In the genomic region with DNA sequence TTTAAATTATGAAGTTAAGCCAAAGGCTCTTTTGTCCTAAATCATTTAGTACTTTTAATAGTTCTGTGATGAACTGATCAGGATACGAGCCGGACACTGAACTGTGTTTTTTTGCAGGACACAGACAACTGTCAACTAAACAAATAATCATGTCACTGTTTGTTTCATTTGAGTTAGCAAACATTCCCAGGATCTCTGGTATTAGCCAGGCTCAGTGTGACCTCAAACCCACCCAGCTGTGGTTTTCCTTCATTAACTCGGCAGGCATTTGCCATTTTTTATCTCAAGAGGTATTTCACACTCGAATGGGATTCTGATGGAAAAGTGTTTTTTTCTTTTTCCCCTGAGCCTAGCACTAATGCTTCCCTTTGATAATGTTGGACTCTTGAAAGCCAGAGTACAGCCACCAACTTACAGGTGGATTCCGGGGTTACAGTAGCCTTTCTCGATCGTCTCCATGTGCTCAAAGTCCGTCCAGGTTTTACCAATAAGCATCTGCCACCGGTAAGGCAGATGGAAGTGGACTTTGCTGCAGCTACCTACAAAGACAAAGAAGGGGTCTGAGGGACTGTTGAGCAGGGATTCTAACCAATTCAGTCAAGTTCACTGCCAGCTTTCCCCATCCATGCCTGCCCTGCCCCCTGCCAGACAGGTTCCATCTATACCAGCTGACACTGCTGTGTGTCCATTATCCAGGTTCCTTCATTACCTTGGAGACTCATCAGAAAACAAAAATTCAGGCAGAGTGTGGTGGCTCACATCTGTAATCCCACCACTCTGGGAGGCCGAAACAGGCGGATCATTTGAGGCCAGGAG, we compare ENCODE assay signal across 1 cellular context.
TF ChIP-seq lines count a peak whose summit lies in the region.

No MANE protein-coding gene starts in this region.

TF ChIP-seq in WTC11, 78 proteins besides CTCF, POLR2A, EP300 and RAD21 (continued from another document):
- TF ChIP-seq, protein P1, sequence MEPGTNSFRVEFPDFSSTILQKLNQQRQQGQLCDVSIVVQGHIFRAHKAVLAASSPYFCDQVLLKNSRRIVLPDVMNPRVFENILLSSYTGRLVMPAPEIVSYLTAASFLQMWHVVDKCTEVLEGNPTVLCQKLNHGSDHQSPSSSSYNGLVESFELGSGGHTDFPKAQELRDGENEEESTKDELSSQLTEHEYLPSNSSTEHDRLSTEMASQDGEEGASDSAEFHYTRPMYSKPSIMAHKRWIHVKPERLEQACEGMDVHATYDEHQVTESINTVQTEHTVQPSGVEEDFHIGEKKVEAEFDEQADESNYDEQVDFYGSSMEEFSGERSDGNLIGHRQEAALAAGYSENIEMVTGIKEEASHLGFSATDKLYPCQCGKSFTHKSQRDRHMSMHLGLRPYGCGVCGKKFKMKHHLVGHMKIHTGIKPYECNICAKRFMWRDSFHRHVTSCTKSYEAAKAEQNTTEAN (CRISPR knock-in tag; IDR thresholded peaks at IDR 0.05), result no peak
- no peak for TF ChIP-seq KAT7 (CRISPR knock-in tag; IDR thresholded peaks at IDR 0.05; ENCODE audit: borderline replicate concordance)
- TF ChIP-seq, protein P2, sequence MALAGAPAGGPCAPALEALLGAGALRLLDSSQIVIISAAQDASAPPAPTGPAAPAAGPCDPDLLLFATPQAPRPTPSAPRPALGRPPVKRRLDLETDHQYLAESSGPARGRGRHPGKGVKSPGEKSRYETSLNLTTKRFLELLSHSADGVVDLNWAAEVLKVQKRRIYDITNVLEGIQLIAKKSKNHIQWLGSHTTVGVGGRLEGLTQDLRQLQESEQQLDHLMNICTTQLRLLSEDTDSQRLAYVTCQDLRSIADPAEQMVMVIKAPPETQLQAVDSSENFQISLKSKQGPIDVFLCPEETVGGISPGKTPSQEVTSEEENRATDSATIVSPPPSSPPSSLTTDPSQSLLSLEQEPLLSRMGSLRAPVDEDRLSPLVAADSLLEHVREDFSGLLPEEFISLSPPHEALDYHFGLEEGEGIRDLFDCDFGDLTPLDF (CRISPR knock-in tag; IDR thresholded peaks at IDR 0.05), result no peak
- TF ChIP-seq, protein P3, sequence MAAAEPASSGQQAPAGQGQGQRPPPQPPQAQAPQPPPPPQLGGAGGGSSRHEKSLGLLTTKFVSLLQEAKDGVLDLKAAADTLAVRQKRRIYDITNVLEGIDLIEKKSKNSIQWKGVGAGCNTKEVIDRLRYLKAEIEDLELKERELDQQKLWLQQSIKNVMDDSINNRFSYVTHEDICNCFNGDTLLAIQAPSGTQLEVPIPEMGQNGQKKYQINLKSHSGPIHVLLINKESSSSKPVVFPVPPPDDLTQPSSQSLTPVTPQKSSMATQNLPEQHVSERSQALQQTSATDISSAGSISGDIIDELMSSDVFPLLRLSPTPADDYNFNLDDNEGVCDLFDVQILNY (CRISPR knock-in tag; IDR thresholded peaks at IDR 0.05), result no peak
- no peak for TF ChIP-seq ZNF423 (CRISPR knock-in tag; IDR thresholded peaks at IDR 0.05)
- no peak for TF ChIP-seq ELF4 (CRISPR knock-in tag; IDR thresholded peaks at IDR 0.05; ENCODE audit: low read depth)
- no peak for TF ChIP-seq FOXP1 (CRISPR knock-in tag; IDR thresholded peaks at IDR 0.05; ENCODE audit: borderline replicate concordance)
- TF ChIP-seq, protein P4, sequence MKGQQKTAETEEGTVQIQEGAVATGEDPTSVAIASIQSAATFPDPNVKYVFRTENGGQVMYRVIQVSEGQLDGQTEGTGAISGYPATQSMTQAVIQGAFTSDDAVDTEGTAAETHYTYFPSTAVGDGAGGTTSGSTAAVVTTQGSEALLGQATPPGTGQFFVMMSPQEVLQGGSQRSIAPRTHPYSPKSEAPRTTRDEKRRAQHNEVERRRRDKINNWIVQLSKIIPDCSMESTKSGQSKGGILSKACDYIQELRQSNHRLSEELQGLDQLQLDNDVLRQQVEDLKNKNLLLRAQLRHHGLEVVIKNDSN (CRISPR knock-in tag; IDR thresholded peaks at IDR 0.05), result no peak
- TF ChIP-seq, protein P5, sequence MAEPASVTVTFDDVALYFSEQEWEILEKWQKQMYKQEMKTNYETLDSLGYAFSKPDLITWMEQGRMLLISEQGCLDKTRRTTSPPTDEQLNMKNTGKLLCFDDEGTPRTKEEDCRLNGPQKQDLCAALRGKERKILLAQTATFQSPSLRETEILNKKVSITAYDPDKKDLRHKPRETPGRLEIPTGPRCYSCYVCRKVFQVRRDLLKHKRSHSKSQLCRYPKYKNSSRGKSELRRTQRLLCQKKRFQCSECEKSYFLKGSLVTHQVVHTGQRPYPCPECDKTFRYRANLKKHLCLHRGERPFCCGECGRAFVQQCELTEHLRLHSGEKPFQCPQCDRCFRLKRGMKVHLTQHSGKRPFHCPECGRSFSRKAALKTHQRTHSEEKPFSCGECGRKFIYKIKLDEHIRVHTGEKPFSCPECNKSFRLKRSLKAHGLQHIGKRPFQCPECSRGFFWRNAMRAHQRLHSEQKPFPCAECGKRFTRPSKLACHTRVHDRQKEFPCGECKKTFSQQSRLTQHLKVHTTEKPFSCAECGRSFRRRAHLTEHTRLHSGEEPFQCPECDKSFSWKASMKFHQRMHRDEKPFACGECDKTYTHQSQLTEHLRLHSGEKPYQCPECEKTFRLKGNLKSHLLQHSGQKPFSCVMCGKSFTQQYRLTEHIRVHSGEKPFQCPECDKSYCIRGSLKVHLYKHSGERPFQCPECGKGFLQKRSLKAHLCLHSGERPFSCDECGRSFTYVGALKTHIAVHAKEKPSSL (CRISPR knock-in tag; conservative IDR thresholded peaks at IDR 0.05), result no peak
TF ChIP-seq in WTC11: peak in this region for 0.
